In genomic region chr1:24294757-24295371, GRCh38 we compare ENCODE assay signal across 10 cellular contexts. TPM values are rescaled to one million over a fixed set of nuclear protein-coding genes. Genes with fewer than 3 reads are reported as not detected.
DNase-seq lines count a peak whose midpoint lies in the region; ATAC-seq and TF ChIP-seq lines count a peak whose summit lies in the region.
"Had no signal": no experiment of that assay in that cellular context is flagged by ENCODE, and none has a peak within 500 bp of the region (broad histone marks: within the 10 kb centered on the region; RNA-seq: fewer than 3 reads in every experiment).

No MANE protein-coding gene starts in this region.

- H3K4me3 ChIP-seq in gastroesophageal sphincter, result no peak overlapping the region

- no peak for TF ChIP-seq POLR2A in gastroesophageal sphincter (IDR thresholded peaks at IDR 0.05)

- H3K9me3 ChIP-seq in gastroesophageal sphincter, result no peaks in the 10 kb centered on the region

- no peak for TF ChIP-seq EP300 in gastroesophageal sphincter (IDR thresholded peaks at IDR 0.05)

- no peaks in the 10 kb centered on the region for H3K36me3 ChIP-seq in gastroesophageal sphincter

- 35 to 38% methylated on average over 6 of the region's 8 CpGs for WGBS in gastroesophageal sphincter (ENCODE audit: low coverage in 1 of 2), 2 donors

- ATAC-seq in gastroesophageal sphincter (peak; percentile 94), sciatic nerve (peak; percentile 94), GM19463 (IDR thresholded peaks at IDR 0.05; ENCODE audit: unreplicated experiment) (no peak), HG03520 (IDR thresholded peaks at IDR 0.05; ENCODE audit: unreplicated experiment) (no peak)

- POLR2A ChIA-PET in RWPE1 (lab: Yijun Ruan, JAX; ENCODE audit: low non-redundant PET), result no interaction called here

- intact Hi-C loops in sciatic nerve (cut with DNase I), result loop anchor here (5.0 kb wide), 1 partner anchor 1762 kb away; no protein-coding TSS in a partner anchor

- peak overlapping the region; percentile 97 for H3K27ac ChIP-seq in RWPE1
- H3K27ac ChIP-seq in gastroesophageal sphincter, result peak overlapping the region in 3 of 4 donors; percentile 72 to 80 (median 74)

- peaks cover 7% of the 10 kb centered on the region for H3K27me3 ChIP-seq in gastroesophageal sphincter

- DNase-seq in ELR (ENCODE audit: low read depth), result peak; percentile 76
- peak; percentile 90 for DNase-seq in RWPE1 (ENCODE audit: low spot score)
- peak; percentile 75 for DNase-seq in sciatic nerve (ENCODE audit: low spot score)
- DNase-seq in T-helper 9 cell, result no peak
- no peak for DNase-seq in GM19240 (ENCODE audit: insufficient read length, low spot score)
- DNase-seq: activated T-cell treated with anti-CD3 and anti-CD28 coated beads for 4 hours, NCI-H82 had no signal

- CTCF ChIA-PET in RWPE1 (lab: Yijun Ruan, JAX), result interaction anchor here (0.6 to 1.5 kb wide), 7 partner anchors 21 to 108 kb away, joined by 3 to 5 read pairs (median 4); partner anchors contain the start of gene IFNLR1

- TF ChIP-seq CTCF in RWPE1 (conservative IDR thresholded peaks at IDR 0.05; ENCODE audit: low read depth) (no peak), gastroesophageal sphincter (IDR thresholded peaks at IDR 0.05) (peak in 1 of 4 experiments; percentile 29)

- H3K4me1 ChIP-seq in gastroesophageal sphincter, result peaks cover 0 to 24% (median 8%) of the 10 kb centered on the region in 3 donors

RNA-seq across cellular contexts. Expression of gene GRHL3, which starts 24.3 kb away (rescaled TPM):
- total RNA-seq in gastroesophageal sphincter, result 1 to 10 TPM in 1 of 4 donors, under 1 TPM in 2, not detected in 1; 0.13 to 4.9 (median 0.31) TPM
- not detected for total RNA-seq in sciatic nerve

Comparison
In these comparisons a context has a peak if more than half of its experiments do, and no peak if none do; other contexts are left out.
1. DNase-seq: peak in ELR (single experiment), RWPE1 (single experiment) and sciatic nerve (single experiment); none in T-helper 9 cell (single experiment) and GM19240 (single experiment).
2. ATAC-seq: peak in gastroesophageal sphincter (single experiment) and sciatic nerve (single experiment); none in GM19463 (single experiment) and HG03520 (single experiment).